ENCODE assay signal across 26 cellular contexts in the genomic region with DNA sequence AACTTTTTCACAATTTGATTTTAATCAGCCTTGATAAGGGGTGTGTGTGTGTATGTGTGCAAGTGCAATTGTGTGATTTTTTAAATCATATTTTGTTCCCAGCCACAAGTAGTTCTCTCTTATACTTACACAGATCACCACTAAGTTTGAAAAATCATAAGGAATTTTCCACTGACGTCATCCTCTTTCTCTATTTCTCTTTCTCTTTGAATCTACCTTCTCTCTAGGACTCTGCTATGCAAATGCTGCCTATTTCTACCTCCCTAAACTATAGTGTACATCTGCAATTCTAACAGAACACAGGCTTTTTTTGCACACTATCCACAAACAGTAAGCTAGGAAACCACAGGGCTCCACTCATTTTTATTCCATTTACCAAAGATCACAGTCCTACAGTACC.
DNase-seq lines count a peak whose midpoint lies in the region; ATAC-seq, FAIRE-seq and TF ChIP-seq lines count a peak whose summit lies in the region.
"Had no signal": no experiment of that assay in that cellular context is flagged by ENCODE, and none has a peak within 500 bp of the region (broad histone marks: within the 10 kb centered on the region; RNA-seq: fewer than 3 reads in every experiment).

No MANE protein-coding gene starts in this region.

- TF ChIP-seq CTCF in HEK293 (tag by site-specific recombination; IDR thresholded peaks at IDR 0.05) (no peak), MM.1S (IDR thresholded peaks at IDR 0.05; ENCODE audit: low read length) (no peak), GM12878 (IDR thresholded peaks at IDR 0.05 in 2 of 3, conservative IDR thresholded peaks at IDR 0.05 in 1 of 3; ENCODE audit: control insufficient read depth in 2 of 3, extremely low read depth in 1 of 3, insufficient read depth in 1 of 3, low read depth in 3 of 3, low read length in 3 of 3) (no peak), PC-3 (conservative IDR thresholded peaks at IDR 0.05; ENCODE audit: low read depth, low read length) (no peak)

- CTCF ChIA-PET in HEK293 (lab: Yijun Ruan, JAX) (no interaction called here), GM12878 (lab: Yijun Ruan, JAX) (no interaction called here), PC-3 (lab: Charles Lee) (no interaction called here)

- BruUV-seq in GM12878 (replicated peaks; lab: Mats Ljungman, UMichigan) (no TSS peak), PC-3 (replicated peaks; lab: Mats Ljungman, UMichigan) (no TSS peak)

- H3K36me3 ChIP-seq in HEK293 (ENCODE audit: control insufficient read depth in 2 of 2, insufficient read depth in 1 of 2, low read length in 2 of 2), result no peaks in the 10 kb centered on the region
- no peaks in the 10 kb centered on the region for H3K36me3 ChIP-seq in MM.1S (replicated peaks; ENCODE audit: insufficient read depth, low read length)
- no peaks in the 10 kb centered on the region for H3K36me3 ChIP-seq in GM12878 (ENCODE audit: control insufficient read depth in 2 of 2, insufficient read depth in 2 of 2, low read length in 1 of 2)
- no peaks in the 10 kb centered on the region for H3K36me3 ChIP-seq in PC-3 (ENCODE audit: low read depth, low read length)
- H3K36me3 ChIP-seq: BE2C had no signal

- H3K27me3 ChIP-seq in MM.1S (replicated peaks; ENCODE audit: insufficient read depth, low read length) (no peaks in the 10 kb centered on the region), GM12878 (replicated peaks in 1 of 2; ENCODE audit: control insufficient read depth in 2 of 2, insufficient read depth in 2 of 2, low read length in 1 of 2) (no peaks in the 10 kb centered on the region), PC-3 (ENCODE audit: low read length) (no peaks in the 10 kb centered on the region)
- H3K27me3 ChIP-seq: BE2C had no signal

- RAD21 ChIA-PET in GM12878 (lab: Charles Lee; ENCODE audit: unreplicated experiment), result no interaction called here

- in situ Hi-C loops in GM12878 (cut with MboI), result no loop called here

- H3K9ac ChIP-seq in MM.1S (ENCODE audit: low read length) (no peak overlapping the region), GM12878 (ENCODE audit: control insufficient read depth, insufficient read depth, low read length) (no peak overlapping the region), PC-3 (ENCODE audit: low read length) (no peak overlapping the region)

- no peak for TF ChIP-seq POLR2A in GM12878 (IDR thresholded peaks at IDR 0.05; ENCODE audit: low read depth, low read length)

- H3K4me1 ChIP-seq in HEK293 (ENCODE audit: control insufficient read depth, insufficient read depth, low read length) (no peaks in the 10 kb centered on the region), MM.1S (ENCODE audit: low read length) (no peaks in the 10 kb centered on the region), GM12878 (ENCODE audit: control insufficient read depth, insufficient read depth, low read length) (no peaks in the 10 kb centered on the region), PC-3 (ENCODE audit: insufficient read depth, low read length) (no peaks in the 10 kb centered on the region)
- H3K4me1 ChIP-seq: BE2C had no signal

- no peaks in the 10 kb centered on the region for H3K9me3 ChIP-seq in HEK293 (ENCODE audit: control insufficient read depth, insufficient read depth, low read depth, low read length)
- no peaks in the 10 kb centered on the region for H3K9me3 ChIP-seq in MM.1S (replicated peaks; ENCODE audit: insufficient read depth, low read length)
- no peaks in the 10 kb centered on the region for H3K9me3 ChIP-seq in GM12878 (replicated peaks; ENCODE audit: control insufficient read depth, insufficient read depth, low read length)
- no peaks in the 10 kb centered on the region for H3K9me3 ChIP-seq in PC-3 (ENCODE audit: low read length)
- H3K9me3 ChIP-seq: BE2C had no signal

- H3F3A ChIP-seq in MM.1S (ENCODE audit: insufficient read depth, low read length) (no peaks in the 10 kb centered on the region), PC-3 (ENCODE audit: low read length, unreplicated experiment) (no peaks in the 10 kb centered on the region)

- FAIRE-seq in GM12878 (lab: Jason Lieb, UNC), result no peak
- FAIRE-seq: A204.1, G401.6, K562 had no signal

- no peak for TF ChIP-seq EP300 in GM12878 (IDR thresholded peaks at IDR 0.05; ENCODE audit: borderline replicate concordance in 1 of 2, control insufficient read depth in 1 of 2, low read depth in 2 of 2, low read length in 2 of 2)

- H2AFZ ChIP-seq in MM.1S (ENCODE audit: low read length) (no peak overlapping the region), GM12878 (ENCODE audit: control insufficient read depth, low read depth, low read length) (no peak overlapping the region), PC-3 (ENCODE audit: low read length) (no peak overlapping the region)
- H2AFZ ChIP-seq: GM23338 had no signal

- no peaks in the 10 kb centered on the region for H3K9me2 ChIP-seq in MM.1S (replicated peaks; ENCODE audit: insufficient read depth, low read length)
- no peaks in the 10 kb centered on the region for H3K9me2 ChIP-seq in PC-3 (replicated peaks; ENCODE audit: low read length)

- H3K79me2 ChIP-seq in MM.1S (ENCODE audit: low read length) (no peaks in the 10 kb centered on the region), GM12878 (ENCODE audit: control insufficient read depth, insufficient read depth, low read length) (no peaks in the 10 kb centered on the region), PC-3 (ENCODE audit: low read length) (no peaks in the 10 kb centered on the region)

- ATAC-seq in GM18867 (IDR thresholded peaks at IDR 0.05; ENCODE audit: unreplicated experiment) (peak; percentile 55), GM12878 (no peak), PC-3 (no peak)
- ATAC-seq: GM23338, HCT116, K562 had no signal

- TF ChIP-seq RAD21 in GM12878 (IDR thresholded peaks at IDR 0.05; ENCODE audit: insufficient read depth, low read depth, low read length), result no peak

- 7% methylated on average over 1 of the region's 1 CpG for WGBS in GM12878 (ENCODE audit: insufficient coverage, insufficient replicate concordance, low lambda C conversion rate, missing lambda C conversion rate)

- H3K4me2 ChIP-seq in MM.1S (ENCODE audit: low read depth, low read length), result peak overlapping the region; percentile 25; the same call in 1 of the 2 replicates
- H3K4me2 ChIP-seq in GM12878 (ENCODE audit: control insufficient read depth, insufficient read depth), result no peak overlapping the region
- no peak overlapping the region for H3K4me2 ChIP-seq in PC-3 (ENCODE audit: low read length)
- H3K4me2 ChIP-seq: GM23338 had no signal

- H3K27ac ChIP-seq in HEK293 (ENCODE audit: extremely low read depth, low read depth, low read length) (no peak overlapping the region), MM.1S (ENCODE audit: low read length) (no peak overlapping the region), GM12878 (ENCODE audit: control insufficient read depth, insufficient read depth) (no peak overlapping the region), PC-3 (ENCODE audit: low read length) (no peak overlapping the region)
- H3K27ac ChIP-seq: HL-60 had no signal

- H4K20me1 ChIP-seq in MM.1S (ENCODE audit: insufficient read depth, low read length) (no peaks in the 10 kb centered on the region), GM12878 (ENCODE audit: control insufficient read depth, insufficient read depth) (no peaks in the 10 kb centered on the region), PC-3 (ENCODE audit: low read length) (no peaks in the 10 kb centered on the region)

- DNase-seq in MM.1S (no peak), GM12878 (ENCODE audit: low read depth, low spot score) (no peak), NCI-H146 treated with DMSO at 0.1 percent for 48 hours (lab: John Stamatoyannopoulos, UW; ENCODE audit: unreplicated experiment) (no peak), GDM1 (lab: John Stamatoyannopoulos, UW) (no peak), PC-3 (no peak)
- DNase-seq: ACHN; BE2C; C1 segment of cervical spinal cord; CD4-positive, CD25-positive, alpha-beta regulatory T cell; CD8-positive, alpha-beta memory T cell; COR-L47; DMS 273 treated with DMSO at 0.1 percent for 48 hours; DMS53; DND-41; EL; H7; IMR-90; Karpas-422 had no signal

- SMC1A ChIA-PET in GM12878 (lab: Charles Lee; ENCODE audit: uncharacterized antibody, unreplicated experiment), result no interaction called here

- H3K4me3 ChIP-seq in HEK293 (ENCODE audit: low read depth, low read length) (no peak overlapping the region), MM.1S (ENCODE audit: low read length) (no peak overlapping the region), GM12878 (no peak overlapping the region), PC-3 (ENCODE audit: low read length) (no peak overlapping the region)
- H3K4me3 ChIP-seq: GM23338, K562 had no signal

- intact Hi-C loops in GM12878 (cut with micrococcal nuclease; ENCODE audit: unreplicated experiment), result no loop called here
- intact Hi-C loops in PC-3 (cut with micrococcal nuclease), result no loop called here

- POLR2A ChIA-PET in HEK293 (lab: Yijun Ruan, JAX) (no interaction called here), GM12878 (lab: Charles Lee) (no interaction called here), PC-3 (lab: Charles Lee; ENCODE audit: unreplicated experiment) (no interaction called here)

TF ChIP-seq in HEK293, 187 proteins besides CTCF, POLR2A, EP300 and RAD21:
- no peak for TF ChIP-seq ZNF791 (tag by site-specific recombination; IDR thresholded peaks at IDR 0.05)
- TF ChIP-seq, protein P1, sequence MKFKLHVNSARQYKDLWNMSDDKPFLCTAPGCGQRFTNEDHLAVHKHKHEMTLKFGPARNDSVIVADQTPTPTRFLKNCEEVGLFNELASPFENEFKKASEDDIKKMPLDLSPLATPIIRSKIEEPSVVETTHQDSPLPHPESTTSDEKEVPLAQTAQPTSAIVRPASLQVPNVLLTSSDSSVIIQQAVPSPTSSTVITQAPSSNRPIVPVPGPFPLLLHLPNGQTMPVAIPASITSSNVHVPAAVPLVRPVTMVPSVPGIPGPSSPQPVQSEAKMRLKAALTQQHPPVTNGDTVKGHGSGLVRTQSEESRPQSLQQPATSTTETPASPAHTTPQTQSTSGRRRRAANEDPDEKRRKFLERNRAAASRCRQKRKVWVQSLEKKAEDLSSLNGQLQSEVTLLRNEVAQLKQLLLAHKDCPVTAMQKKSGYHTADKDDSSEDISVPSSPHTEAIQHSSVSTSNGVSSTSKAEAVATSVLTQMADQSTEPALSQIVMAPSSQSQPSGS (tag by site-specific recombination; IDR thresholded peaks at IDR 0.05; ENCODE audit: low read depth), result peak; percentile 53

TF ChIP-seq in GM12878, 131 proteins besides CTCF, POLR2A, EP300 and RAD21:
- TF ChIP-seq GABPA (IDR thresholded peaks at IDR 0.05; ENCODE audit: low read depth) (no peak), ATF7 (IDR thresholded peaks at IDR 0.05; ENCODE audit: low read depth) (peak; percentile 54; the same call in 1 of the 2 replicates)
